ENCODE assay signal across 12 cellular contexts in the genomic region with DNA sequence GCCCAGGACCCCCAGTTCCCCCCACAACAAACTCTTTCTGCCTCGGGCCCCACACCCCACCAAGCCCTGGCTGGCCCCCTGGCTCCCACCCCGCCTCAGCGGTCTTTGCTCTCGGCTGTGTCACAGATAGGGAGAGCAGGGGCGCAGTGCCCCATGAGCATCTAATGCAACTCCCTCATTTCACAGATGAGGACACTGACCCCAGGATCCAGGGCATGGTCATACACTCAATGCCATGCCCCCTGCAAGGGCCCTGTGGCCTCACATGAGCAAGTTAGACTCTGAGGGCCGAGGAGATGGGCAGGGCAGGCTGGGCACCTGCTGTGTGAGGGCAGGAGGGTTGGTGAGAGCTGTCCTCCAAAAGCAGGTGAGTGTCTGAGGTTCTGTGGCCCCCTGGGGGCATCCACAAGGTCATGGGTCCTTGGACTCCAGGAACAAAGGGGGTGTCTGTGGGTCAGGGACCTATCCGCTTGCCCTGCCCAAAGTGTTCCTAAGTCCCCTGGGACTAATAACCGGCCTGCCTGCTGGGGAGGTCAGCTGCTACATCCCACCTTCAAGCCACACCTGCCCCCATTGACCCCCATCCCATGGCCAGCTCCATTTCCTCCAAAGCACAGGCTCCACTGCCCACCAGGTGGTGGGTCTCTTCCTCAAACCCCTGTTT. TPM values are rescaled to one million over a fixed set of nuclear protein-coding genes. Genes with fewer than 3 reads are reported as not detected.
A peak's percentile ranks its signal among the peaks of the same experiment; 100 is the strongest.
DNase-seq lines count a peak whose midpoint lies in the region; ATAC-seq and TF ChIP-seq lines count a peak whose summit lies in the region.
"Had no signal": no experiment of that assay in that cellular context is flagged by ENCODE, and none has a peak within 500 bp of the region (broad histone marks: within the 10 kb centered on the region; RNA-seq: fewer than 3 reads in every experiment).

No MANE protein-coding gene starts in this region.

- H3K27me3 Mint-ChIP-seq in activated T-cell treated with anti-CD3 and anti-CD28 coated beads, Interleukin-2, amount 50 U/mL, for 4 hours (ENCODE audit: low read depth), result no peaks in the 10 kb centered on the region
- H3K27me3 Mint-ChIP-seq in central memory CD8-positive, alpha-beta T cell, result no peaks in the 10 kb centered on the region
- H3K27me3 Mint-ChIP-seq in stimulated activated memory B cell treated with anti-CD40 and anti-IgM and Interleukin-4, amounts not matched to agents 10 μg/mL and 1 μg/mL and 100 μg/mL, for 72 hours, result no peaks in the 10 kb centered on the region

- H3K27ac ChIP-seq in RWPE1, result peak overlapping the region; percentile 96
- H3K27ac ChIP-seq: foreskin keratinocyte had no signal

- no peaks in the 10 kb centered on the region for H3K9me3 Mint-ChIP-seq in activated T-cell treated with anti-CD3 and anti-CD28 coated beads, Interleukin-2, amount 50 U/mL, for 4 hours
- no peaks in the 10 kb centered on the region for H3K9me3 Mint-ChIP-seq in central memory CD8-positive, alpha-beta T cell
- peaks cover 4% of the 10 kb centered on the region for H3K9me3 Mint-ChIP-seq in stimulated activated memory B cell treated with anti-CD40 and anti-IgM and Interleukin-4, amounts not matched to agents 10 μg/mL and 1 μg/mL and 100 μg/mL, for 72 hours

- no peak for DNase-seq in activated T-cell treated with anti-CD3 and anti-CD28 coated beads, Interleukin-2, amount 50 U/mL, for 4 hours
- DNase-seq in activated T-cell treated with anti-CD3 and anti-CD28 coated beads for 4 hours (no peak), RWPE1 (ENCODE audit: low spot score) (no peak), GM20000 (ENCODE audit: low spot score) (no peak)
- DNase-seq in central memory CD8-positive, alpha-beta T cell (ENCODE audit: low spot score in 2 of 2), result no peak
- DNase-seq: foreskin keratinocyte, MM.1S, Right ventricle myocardium superior, spleen had no signal

- no peak for ATAC-seq in activated T-cell treated with anti-CD3 and anti-CD28 coated beads, Interleukin-2, amount 50 U/mL, for 4 hours
- ATAC-seq in central memory CD8-positive, alpha-beta T cell (replicated peaks; ENCODE audit: extremely low read depth, poor library complexity, severe bottlenecking), result no peak
- no peak for ATAC-seq in stimulated activated memory B cell treated with anti-CD40 and anti-IgM and Interleukin-4, amounts not matched to agents 10 μg/mL and 1 μg/mL and 100 μg/mL, for 72 hours
- ATAC-seq in HG02642 (IDR thresholded peaks at IDR 0.05; ENCODE audit: poor library complexity, unreplicated experiment) (no peak), HG03565 (IDR thresholded peaks at IDR 0.05; ENCODE audit: unreplicated experiment) (no peak)
- ATAC-seq: foreskin keratinocyte had no signal

- no peak overlapping the region for H3K27ac Mint-ChIP-seq in central memory CD8-positive, alpha-beta T cell (ENCODE audit: low read depth)
- no peak overlapping the region for H3K27ac Mint-ChIP-seq in stimulated activated memory B cell treated with anti-CD40 and anti-IgM and Interleukin-4, amounts not matched to agents 10 μg/mL and 1 μg/mL and 100 μg/mL, for 72 hours

- H3K4me1 Mint-ChIP-seq in activated T-cell treated with anti-CD3 and anti-CD28 coated beads, Interleukin-2, amount 50 U/mL, for 4 hours (ENCODE audit: low read depth), result peaks cover 20% of the 10 kb centered on the region
- peaks cover 35% of the 10 kb centered on the region for H3K4me1 Mint-ChIP-seq in central memory CD8-positive, alpha-beta T cell
- H3K4me1 Mint-ChIP-seq in stimulated activated memory B cell treated with anti-CD40 and anti-IgM and Interleukin-4, amounts not matched to agents 10 μg/mL and 1 μg/mL and 100 μg/mL, for 72 hours, result peaks cover 43% of the 10 kb centered on the region

- POLR2A ChIA-PET in RWPE1 (lab: Yijun Ruan, JAX; ENCODE audit: low non-redundant PET), result no interaction called here

- peaks cover 25% of the 10 kb centered on the region for H3K36me3 Mint-ChIP-seq in activated T-cell treated with anti-CD3 and anti-CD28 coated beads, Interleukin-2, amount 50 U/mL, for 4 hours (ENCODE audit: insufficient read depth)
- peaks cover 16% of the 10 kb centered on the region for H3K36me3 Mint-ChIP-seq in central memory CD8-positive, alpha-beta T cell (ENCODE audit: insufficient read depth)
- peaks cover 47% of the 10 kb centered on the region for H3K36me3 Mint-ChIP-seq in stimulated activated memory B cell treated with anti-CD40 and anti-IgM and Interleukin-4, amounts not matched to agents 10 μg/mL and 1 μg/mL and 100 μg/mL, for 72 hours

- peak overlapping the region; percentile 53 for H3K4me3 Mint-ChIP-seq in activated T-cell treated with anti-CD3 and anti-CD28 coated beads, Interleukin-2, amount 50 U/mL, for 4 hours
- peak overlapping the region; percentile 93 for H3K4me3 Mint-ChIP-seq in central memory CD8-positive, alpha-beta T cell
- peak overlapping the region; percentile 50 for H3K4me3 Mint-ChIP-seq in stimulated activated memory B cell treated with anti-CD40 and anti-IgM and Interleukin-4, amounts not matched to agents 10 μg/mL and 1 μg/mL and 100 μg/mL, for 72 hours

- CTCF ChIA-PET in RWPE1 (lab: Yijun Ruan, JAX), result interaction anchor here (0.6 kb wide), 1 partner anchor 32 kb away, joined by 6 read pairs; no protein-coding TSS in a partner anchor

- no peak for TF ChIP-seq CTCF in RWPE1 (conservative IDR thresholded peaks at IDR 0.05; ENCODE audit: low read depth)
- no peak for TF ChIP-seq CTCF in GM20000 (IDR thresholded peaks at IDR 0.05; ENCODE audit: extremely low read depth, missing control alignments)

RNA-seq across cellular contexts. Expression of gene MIF, which starts 2.5 kb away (rescaled TPM):
- total RNA-seq in activated T-cell treated with anti-CD3 and anti-CD28 coated beads, Interleukin-2, amount 50 U/mL, for 4 hours, result 1,000 to 10,000 TPM; 1,069 to 1,172 (median 1,160) TPM

RNA-seq across cellular contexts. Expression of gene SLC2A11, which starts 39.0 kb away (rescaled TPM):
- total RNA-seq in activated T-cell treated with anti-CD3 and anti-CD28 coated beads, Interleukin-2, amount 50 U/mL, for 4 hours, result 1 to 10 TPM; 2.0 to 3.3 (median 2.4) TPM

RNA-seq across cellular contexts. Expression of gene DERL3, which starts 57.8 kb away (rescaled TPM):
- 1 to 10 TPM; 5.7 to 7.1 (median 6.9) TPM for total RNA-seq in activated T-cell treated with anti-CD3 and anti-CD28 coated beads, Interleukin-2, amount 50 U/mL, for 4 hours
